1 cellular context compared by ENCODE assay signal in the genomic region with DNA sequence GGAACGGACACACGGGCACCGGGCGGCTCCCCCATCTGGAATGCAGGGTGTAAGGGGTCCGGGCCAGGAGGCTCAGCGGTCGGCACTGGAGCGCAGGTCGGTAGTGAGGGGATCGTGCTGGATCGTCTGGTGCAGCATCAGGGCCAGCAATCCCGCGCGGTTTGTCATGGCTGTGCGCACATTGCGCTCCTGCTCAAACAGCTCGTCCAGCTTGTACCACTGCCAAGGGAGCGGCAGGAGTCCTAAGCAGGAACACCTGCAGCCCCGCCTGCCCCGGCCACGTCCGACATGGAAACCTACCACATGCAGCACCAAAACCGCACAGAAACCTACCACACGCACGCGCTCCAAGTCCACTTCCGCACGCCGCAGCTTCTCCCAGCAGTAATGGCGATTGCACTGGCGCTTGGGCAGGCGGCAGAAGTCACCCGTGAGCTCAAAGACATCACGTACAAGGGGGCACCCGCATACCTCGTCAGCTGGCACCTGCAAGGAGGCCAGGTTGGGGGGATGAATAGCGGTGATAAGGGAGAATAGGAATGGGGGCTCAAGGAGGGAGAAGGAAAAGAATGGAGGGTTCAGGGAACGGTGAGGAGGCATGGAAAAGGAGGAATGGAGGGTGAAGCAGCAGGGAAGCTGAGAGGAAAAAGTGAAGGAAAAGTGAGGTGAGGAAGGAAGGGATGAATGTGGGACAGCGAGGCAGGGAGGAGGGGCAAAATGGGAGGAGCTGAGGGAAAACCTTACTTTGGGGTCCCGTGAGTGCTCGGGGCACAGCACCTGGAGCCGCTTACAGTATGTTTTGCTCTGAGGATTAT.
TF ChIP-seq lines count a peak whose summit lies in the region.

No MANE protein-coding gene starts in this region.

TF ChIP-seq in SK-N-SH treated with all-trans-retinoic acid at 6 μM for 48 hours, 23 proteins besides CTCF, POLR2A, EP300 and RAD21 (continued from another document):
- no peak for TF ChIP-seq BACH2 (CRISPR knock-in tag; IDR thresholded peaks at IDR 0.05; ENCODE audit: borderline replicate concordance)
- no peak for TF ChIP-seq ESRRG (CRISPR knock-in tag; IDR thresholded peaks at IDR 0.05)
- TF ChIP-seq TOX (CRISPR knock-in tag; IDR thresholded peaks at IDR 0.05; ENCODE audit: borderline replicate concordance) = no peak
- no peak for TF ChIP-seq ZNF70 (CRISPR knock-in tag; IDR thresholded peaks at IDR 0.05)
- no peak for TF ChIP-seq ARNTL (CRISPR knock-in tag; IDR thresholded peaks at IDR 0.05; ENCODE audit: borderline replicate concordance, low read depth)
- no peak for TF ChIP-seq ZNF565 (CRISPR knock-in tag; conservative IDR thresholded peaks at IDR 0.05; ENCODE audit: low read depth)
- no peak for TF ChIP-seq PPARA (CRISPR knock-in tag; IDR thresholded peaks at IDR 0.05; ENCODE audit: borderline replicate concordance)
- no peak for TF ChIP-seq CREB5 (CRISPR knock-in tag; IDR thresholded peaks at IDR 0.05; ENCODE audit: low read depth)
